ENCODE assay signal across 8 cellular contexts in genomic region chr12:113334786-113335539, GRCh38. TPM values are rescaled to one million over a fixed set of nuclear protein-coding genes. Genes with fewer than 3 reads are reported as not detected.
A peak's percentile ranks its signal among the peaks of the same experiment; 100 is the strongest.
DNase-seq lines count a peak whose midpoint lies in the region; ATAC-seq and TF ChIP-seq lines count a peak whose summit lies in the region.

Gene SLC8B1 (minus strand): TSS chr12:113335109. CDS start chr12:113332878, 2,231 bp downstream.

- H3K9me3 ChIP-seq in MG63 = no peaks in the 10 kb centered on the region
- no peaks in the 10 kb centered on the region for H3K9me3 ChIP-seq in trophoblast cell (ENCODE audit: insufficient read depth, low read depth, low read length)
- H3K9me3 ChIP-seq in tibial artery = no peaks in the 10 kb centered on the region

- H3K27me3 ChIP-seq in H7 (ENCODE audit: control insufficient read depth, insufficient read depth, low read length) (peaks cover 11% of the 10 kb centered on the region), MG63 (no peaks in the 10 kb centered on the region), trophoblast cell (ENCODE audit: insufficient read depth, low read length) (no peaks in the 10 kb centered on the region), tibial artery (no peaks in the 10 kb centered on the region)

- peak within 1 kb of the TSS; percentile 84 for H4K91ac ChIP-seq in trophoblast cell (ENCODE audit: low read depth, low read length)

- H3K4me2 ChIP-seq in trophoblast cell (ENCODE audit: low read length) = peak within 1 kb of the TSS; percentile 93

- WGBS in trophoblast cell (ENCODE audit: extremely low coverage, insufficient coverage, insufficient read length) = no CpG with 5 or more reads among the region's 62 CpGs

- H3K4me3 ChIP-seq in GM08714 (ENCODE audit: low read length) (peak within 1 kb of the TSS; percentile 88), H7 (ENCODE audit: insufficient read depth, low read depth, low read length) (peak within 1 kb of the TSS; percentile 80), MG63 (peak within 1 kb of the TSS; percentile 72), trophoblast cell (ENCODE audit: low read depth, low read length) (peak within 1 kb of the TSS; percentile 73), tibial artery (peak within 1 kb of the TSS; percentile 65 to 81)

- peak within 1 kb of the TSS; percentile 96 for H4K8ac ChIP-seq in trophoblast cell (ENCODE audit: low read depth, low read length)

- H3K4ac ChIP-seq in trophoblast cell (ENCODE audit: low read depth, low read length) = peak within 1 kb of the TSS; percentile 67

- peak within 1 kb of the TSS; percentile 93 for H2AFZ ChIP-seq in trophoblast cell (ENCODE audit: insufficient read depth, low read length, poor library complexity)

- ATAC-seq in Right ventricle myocardium superior (ENCODE audit: poor library complexity) = peak; percentile 100

- intact Hi-C loops in Right ventricle myocardium superior (cut with DNase I) (no loop called here), tibial artery (cut with DNase I; ENCODE audit: low total_unique reads) (loop anchor here (10.0 kb wide), 1 partner anchor 140 kb away; no protein-coding TSS in a partner anchor)

- H3K4me1 ChIP-seq in trophoblast cell (ENCODE audit: control insufficient read depth in 1 of 2, insufficient read depth in 2 of 2, low read length in 2 of 2) (peaks cover 7 to 11% of the 10 kb centered on the region in 2 experiments), tibial artery (peaks cover 0 to 28% (median 23%) of the 10 kb centered on the region in 4 donors)

- H2BK5ac ChIP-seq in trophoblast cell (ENCODE audit: low read depth, low read length, poor library complexity) = peak within 1 kb of the TSS; percentile 64

- peak within 1 kb of the TSS; percentile 35 for H2AK5ac ChIP-seq in trophoblast cell (ENCODE audit: low read length)

- peak within 1 kb of the TSS; percentile 87 for H4K12ac ChIP-seq in trophoblast cell (ENCODE audit: low read depth, low read length)

- H3K9ac ChIP-seq in trophoblast cell (ENCODE audit: low read length) = no peak within 1 kb of the TSS

- DNase-seq in H7 (peak; percentile 99), MG63 (peak; percentile 83), T follicular helper cell (ENCODE audit: low read depth) (peak; percentile 76), Right ventricle myocardium superior (peak; percentile 94), trophoblast cell (peak; percentile 83 to 89), tibial artery (peak; percentile 85 to 93)
- DNase-seq in activated naive CD8-positive, alpha-beta T cell treated with anti-CD3 and anti-CD28 coated beads, Interleukin-2, amount 50 U/mL, for 16 hours (ENCODE audit: low read depth, low spot score) = peak; percentile 71

- peaks cover 2% of the 10 kb centered on the region; the same call in 1 of the 2 replicates for H3K36me3 ChIP-seq in H7 (replicated peaks; ENCODE audit: control insufficient read depth, insufficient read depth, low read length)
- H3K36me3 ChIP-seq in MG63 = no peaks in the 10 kb centered on the region
- peaks cover 5 to 8% of the 10 kb centered on the region in 2 experiments for H3K36me3 ChIP-seq in trophoblast cell (ENCODE audit: control insufficient read depth in 1 of 2, insufficient read depth in 2 of 2, low read length in 2 of 2)
- peaks cover 0 to 28% (median 23%) of the 10 kb centered on the region in 3 donors for H3K36me3 ChIP-seq in tibial artery

- H3K79me1 ChIP-seq in trophoblast cell (ENCODE audit: low read length) = peaks cover 6% of the 10 kb centered on the region

- H2BK120ac ChIP-seq in trophoblast cell (ENCODE audit: insufficient read depth, low read length, poor library complexity) = peak within 1 kb of the TSS; percentile 75

- no peak within 1 kb of the TSS for H3K27ac ChIP-seq in trophoblast cell (ENCODE audit: low read depth, low read length)
- peak within 1 kb of the TSS; percentile 74 to 77 for H3K27ac ChIP-seq in tibial artery

- no peak within 1 kb of the TSS for H3K23ac ChIP-seq in trophoblast cell (ENCODE audit: low read length)

- H2BK12ac ChIP-seq in trophoblast cell (ENCODE audit: low read length) = peak within 1 kb of the TSS; percentile 73

- peak within 1 kb of the TSS; percentile 83 for H3K18ac ChIP-seq in trophoblast cell (ENCODE audit: low read length)

- no peak for TF ChIP-seq CTCF in tibial artery (IDR thresholded peaks at IDR 0.05)

- peaks cover 2% of the 10 kb centered on the region for H3K79me2 ChIP-seq in trophoblast cell (ENCODE audit: control insufficient read depth, insufficient read depth, low read length, poor library complexity)

- H3K14ac ChIP-seq in trophoblast cell (ENCODE audit: low read length) = peak within 1 kb of the TSS; percentile 93

RNA-seq across cellular contexts. Expression of gene SLC8B1, which starts in this region (rescaled TPM):
- 10.7 and 16.7 TPM in 2 replicates for total RNA-seq in H7 (2014; rRNA removed; shearing (Covaris generic))
- 8.7 and 11.6 TPM in 2 replicates for total RNA-seq in MG63 (2014; rRNA removed; shearing (Covaris generic); ENCODE audit: low replicate concordance)
- total RNA-seq in Right ventricle myocardium superior = 12.3 TPM
- 10.2 and 10.6 TPM in 2 replicates for polyA plus RNA-seq in trophoblast cell (2013)
